Comparison of ENCODE assay signal across 15 cellular contexts in genomic region chr2:10778724-10779115, GRCh38. TPM values are rescaled to one million over a fixed set of nuclear protein-coding genes. Genes with fewer than 3 reads are reported as not detected.
"Had no signal": no experiment of that assay in that cellular context is flagged by ENCODE, and none has a peak within 500 bp of the region (broad histone marks: within the 10 kb centered on the region; RNA-seq: fewer than 3 reads in every experiment).

No MANE protein-coding gene starts in this region.

- H3K4me3 Mint-ChIP-seq: activated CD4-positive, alpha-beta memory T cell treated with anti-CD3 and anti-CD28 coated beads, Interleukin-2, amount 10 ng/mL, durations not matched to agents 7 days and 5 days; activated naive CD4-positive, alpha-beta T cell treated with anti-CD3 and anti-CD28 coated beads, Interleukin-2, amount 10 ng/mL, durations not matched to agents 7 days and 5 days; activated T-cell treated with anti-CD3 and anti-CD28 coated beads, Interleukin-2, amount 50 U/mL, for 24 hours; mesothelial cell of epicardium; natural killer cell treated with Interleukin-12 subunit alpha and Interleukin-12 subunit beta and Interleukin-15 and Interleukin-18, amount 100 ng/mL, for 72 hours had no signal

- H3K4me1 Mint-ChIP-seq: activated naive CD4-positive, alpha-beta T cell treated with anti-CD3 and anti-CD28 coated beads, Interleukin-2, amount 10 ng/mL, durations not matched to agents 7 days and 5 days had no signal

- H3K9me3 Mint-ChIP-seq: activated CD4-positive, alpha-beta memory T cell treated with anti-CD3 and anti-CD28 coated beads, Interleukin-2, amount 10 ng/mL, durations not matched to agents 7 days and 5 days; activated naive CD4-positive, alpha-beta T cell treated with anti-CD3 and anti-CD28 coated beads, Interleukin-2, amount 10 ng/mL, durations not matched to agents 7 days and 5 days; activated T-cell treated with anti-CD3 and anti-CD28 coated beads, Interleukin-2, amount 50 U/mL, for 24 hours; activated T-helper 2 cell treated with anti-CD3 and anti-CD28 coated beads, Interferon-gamma antibody, Interleukin-2, Interleukin-4, amounts not matched to agents 10 μg/mL and 5 μg/mL and 100 μg/mL, durations not matched to agents 14 hours and 24 hours and 36 hours; mesothelial cell of epicardium; natural killer cell treated with Interleukin-12 subunit alpha and Interleukin-12 subunit beta and Interleukin-15 and Interleukin-18, amount 100 ng/mL, for 72 hours had no signal

- H3K27me3 Mint-ChIP-seq: activated CD4-positive, alpha-beta memory T cell treated with anti-CD3 and anti-CD28 coated beads, Interleukin-2, amount 10 ng/mL, durations not matched to agents 7 days and 5 days; activated naive CD4-positive, alpha-beta T cell treated with anti-CD3 and anti-CD28 coated beads, Interleukin-2, amount 10 ng/mL, durations not matched to agents 7 days and 5 days; activated T-cell treated with anti-CD3 and anti-CD28 coated beads, Interleukin-2, amount 50 U/mL, for 24 hours; natural killer cell treated with Interleukin-12 subunit alpha and Interleukin-12 subunit beta and Interleukin-15 and Interleukin-18, amount 100 ng/mL, for 72 hours had no signal

- H3K27ac Mint-ChIP-seq: activated CD4-positive, alpha-beta memory T cell treated with anti-CD3 and anti-CD28 coated beads, Interleukin-2, amount 10 ng/mL, durations not matched to agents 7 days and 5 days; activated naive CD4-positive, alpha-beta T cell treated with anti-CD3 and anti-CD28 coated beads, Interleukin-2, amount 10 ng/mL, durations not matched to agents 7 days and 5 days; activated T-cell treated with anti-CD3 and anti-CD28 coated beads, Interleukin-2, amount 50 U/mL, for 24 hours; activated T-helper 2 cell treated with anti-CD3 and anti-CD28 coated beads, Interferon-gamma antibody, Interleukin-2, Interleukin-4, amounts not matched to agents 10 μg/mL and 5 μg/mL and 100 μg/mL, durations not matched to agents 14 hours and 24 hours and 36 hours; mesothelial cell of epicardium; natural killer cell treated with Interleukin-12 subunit alpha and Interleukin-12 subunit beta and Interleukin-15 and Interleukin-18, amount 100 ng/mL, for 72 hours had no signal

- DNase-seq: activated CD4-positive, alpha-beta memory T cell treated with anti-CD3 and anti-CD28 coated beads, Interleukin-2, amount 10 ng/mL, durations not matched to agents 7 days and 5 days; activated CD4-positive, alpha-beta T cell treated with anti-CD3 and anti-CD28 coated beads for 1 hour; activated naive CD4-positive, alpha-beta T cell treated with anti-CD3 and anti-CD28 coated beads, Interleukin-2, amount 10 ng/mL, durations not matched to agents 7 days and 5 days; activated T-cell treated with anti-CD3 and anti-CD28 coated beads, Interleukin-2, amount 50 U/mL, for 24 hours; cerebellar nuclear complex; cortex of kidney; retina; T-helper 2 cell; upper lobe of right lung; WERI-Rb-1 had no signal

- H3K27ac ChIP-seq: ascending aorta, upper lobe of right lung, WERI-Rb-1 had no signal

- ATAC-seq: esophagus mucosa, upper lobe of right lung had no signal

RNA-seq across cellular contexts. Expression of gene ATP6V1C2, which starts 57.3 kb away (rescaled TPM):
- total RNA-seq: activated CD4-positive, alpha-beta memory T cell treated with anti-CD3 and anti-CD28 coated beads, Interleukin-2, amount 10 ng/mL, durations not matched to agents 7 days and 5 days; activated T-helper 2 cell treated with anti-CD3 and anti-CD28 coated beads, Interferon-gamma antibody, Interleukin-2, Interleukin-4, amounts not matched to agents 10 μg/mL and 5 μg/mL and 100 μg/mL, durations not matched to agents 14 hours and 24 hours and 36 hours; natural killer cell treated with Interleukin-12 subunit alpha and Interleukin-12 subunit beta and Interleukin-15 and Interleukin-18, amount 100 ng/mL, for 72 hours; upper lobe of right lung had no signal
